17 cellular contexts compared by ENCODE assay signal in the genomic region with DNA sequence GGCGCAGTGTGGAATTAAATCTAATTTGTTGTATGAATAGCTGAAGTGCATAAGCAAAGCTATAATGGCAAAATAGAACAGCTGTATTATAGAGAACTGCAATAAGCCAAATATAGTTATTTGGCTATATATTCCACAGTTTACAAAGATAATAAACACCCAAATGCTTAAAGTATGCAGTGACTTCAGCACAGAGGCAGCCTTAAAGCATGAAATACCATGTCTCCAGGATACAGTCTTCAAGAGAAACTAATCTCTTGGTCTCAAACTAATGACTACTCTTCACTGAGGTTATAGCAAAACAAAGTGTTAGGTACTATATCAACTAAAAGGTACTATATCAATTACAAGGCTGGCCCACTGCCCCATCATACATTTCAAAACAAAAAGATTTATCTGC. TPM values are rescaled to one million over a fixed set of nuclear protein-coding genes. Genes with fewer than 3 reads are reported as not detected.
DNase-seq lines count a peak whose midpoint lies in the region; ATAC-seq, FAIRE-seq and TF ChIP-seq lines count a peak whose summit lies in the region.
"Had no signal": no experiment of that assay in that cellular context is flagged by ENCODE, and none has a peak within 500 bp of the region (broad histone marks: within the 10 kb centered on the region; RNA-seq: fewer than 3 reads in every experiment).

No MANE protein-coding gene starts in this region.

- POLR2A ChIA-PET in HepG2 (lab: Yijun Ruan, JAX), result no interaction called here
- POLR2A ChIA-PET in naive thymus-derived CD4-positive, alpha-beta T cell (lab: Charles Lee), result no interaction called here
- POLR2A ChIA-PET in activated CD8-positive, alpha-beta T cell treated with anti-CD3 and anti-CD28 coated beads for 36 hours (lab: Charles Lee), result no interaction called here

- WGBS in liver, result 96% methylated on average over 1 of the region's 1 CpG
- WGBS in HepG2 (ENCODE audit: low lambda C conversion rate), result 96% methylated on average over 1 of the region's 1 CpG

- CTCF ChIA-PET in HepG2 (lab: Yijun Ruan, JAX; ENCODE audit: low intra/inter-chr PET ratio, low total read pairs), result no interaction called here
- CTCF ChIA-PET in naive thymus-derived CD4-positive, alpha-beta T cell (lab: Charles Lee), result no interaction called here
- CTCF ChIA-PET in activated CD8-positive, alpha-beta T cell treated with anti-CD3 and anti-CD28 coated beads for 36 hours (lab: Charles Lee), result interaction anchor here (1.0 kb wide), 1 partner anchor 21 kb away, joined by 3 read pairs; no protein-coding TSS in a partner anchor

- no peaks in the 10 kb centered on the region for H3K9me3 Mint-ChIP-seq in mesothelial cell of epicardium
- no peaks in the 10 kb centered on the region for H3K9me3 Mint-ChIP-seq in naive thymus-derived CD4-positive, alpha-beta T cell
- no peaks in the 10 kb centered on the region for H3K9me3 Mint-ChIP-seq in activated CD8-positive, alpha-beta T cell treated with anti-CD3 and anti-CD28 coated beads for 36 hours
- H3K9me3 Mint-ChIP-seq: activated CD4-positive, alpha-beta memory T cell treated with anti-CD3 and anti-CD28 coated beads, Interleukin-2, amount 10 ng/mL, durations not matched to agents 7 days and 5 days; neural progenitor cell had no signal

- H3K27ac Mint-ChIP-seq in mesothelial cell of epicardium, result peak overlapping the region; percentile 80
- no peak overlapping the region for H3K27ac Mint-ChIP-seq in naive thymus-derived CD4-positive, alpha-beta T cell
- H3K27ac Mint-ChIP-seq in activated CD8-positive, alpha-beta T cell treated with anti-CD3 and anti-CD28 coated beads for 36 hours, result no peak overlapping the region
- H3K27ac Mint-ChIP-seq: activated CD4-positive, alpha-beta memory T cell treated with anti-CD3 and anti-CD28 coated beads, Interleukin-2, amount 10 ng/mL, durations not matched to agents 7 days and 5 days had no signal

- DNase-seq in HepG2 (ENCODE audit: low spot score) (no peak), choroid plexus epithelial cell (ENCODE audit: low read depth) (peak; percentile 84), mesothelial cell of epicardium (ENCODE audit: low spot score in 2 of 2, unreplicated experiment in 2 of 2) (no peak), vagina (ENCODE audit: extremely low spot score in 2 of 2) (no peak)
- no peak for DNase-seq in naive thymus-derived CD4-positive, alpha-beta T cell
- DNase-seq in activated CD8-positive, alpha-beta T cell treated with anti-CD3 and anti-CD28 coated beads for 36 hours, result no peak
- DNase-seq: activated CD4-positive, alpha-beta memory T cell treated with anti-CD3 and anti-CD28 coated beads, Interleukin-2, amount 10 ng/mL, durations not matched to agents 7 days and 5 days; amniotic stem cell; esophagus squamous epithelium; mammary epithelial cell; NCI-H2081 treated with DMSO at 0.1 percent for 48 hours; NCI-H526 treated with DMSO at 0.1 percent for 48 hours; PC-9 had no signal

- H3K79me2 ChIP-seq in HepG2 (ENCODE audit: insufficient read depth, low read length), result peaks cover 68% of the 10 kb centered on the region

- TF ChIP-seq POLR2A in HepG2 (IDR thresholded peaks at IDR 0.05; ENCODE audit: insufficient read depth in 1 of 2, low read depth in 2 of 2, low read length in 2 of 2) (no peak), vagina (IDR thresholded peaks at IDR 0.05) (no peak)

- no peaks in the 10 kb centered on the region for H3K27me3 Mint-ChIP-seq in mesothelial cell of epicardium (ENCODE audit: low read depth)
- H3K27me3 Mint-ChIP-seq in naive thymus-derived CD4-positive, alpha-beta T cell, result no peaks in the 10 kb centered on the region
- no peaks in the 10 kb centered on the region for H3K27me3 Mint-ChIP-seq in activated CD8-positive, alpha-beta T cell treated with anti-CD3 and anti-CD28 coated beads for 36 hours
- H3K27me3 Mint-ChIP-seq: activated CD4-positive, alpha-beta memory T cell treated with anti-CD3 and anti-CD28 coated beads, Interleukin-2, amount 10 ng/mL, durations not matched to agents 7 days and 5 days had no signal

- H3K9ac ChIP-seq in liver (ENCODE audit: low read depth in 1 of 2, low read length in 2 of 2), result peak overlapping the region in 1 of 2 donors; percentile 84
- no peak overlapping the region for H3K9ac ChIP-seq in HepG2 (ENCODE audit: insufficient read depth, low read depth, low read length)
- H3K9ac ChIP-seq: neural progenitor cell had no signal

- no peaks in the 10 kb centered on the region for H3K9me3 ChIP-seq in liver (ENCODE audit: control insufficient read depth in 4 of 4, low read length in 3 of 4)
- no peaks in the 10 kb centered on the region for H3K9me3 ChIP-seq in HepG2 (ENCODE audit: low read length)
- H3K9me3 ChIP-seq in vagina, result no peaks in the 10 kb centered on the region
- no peaks in the 10 kb centered on the region for H3K9me3 ChIP-seq in naive thymus-derived CD4-positive, alpha-beta T cell (ENCODE audit: control insufficient read depth in 2 of 3, low read length in 3 of 3)
- H3K9me3 ChIP-seq: esophagus squamous epithelium had no signal

- no TSS peak for BruUV-seq in HepG2 (replicated peaks; lab: Mats Ljungman, UMichigan)

- H4K20me1 ChIP-seq in HepG2 (ENCODE audit: insufficient read depth, low read length), result no peaks in the 10 kb centered on the region

- peaks cover 0 to 7% (median 2%) of the 10 kb centered on the region in 4 donors for H3K36me3 ChIP-seq in liver (ENCODE audit: control insufficient read depth in 4 of 4, insufficient read depth in 3 of 4, low read depth in 1 of 4, low read length in 3 of 4)
- peaks cover 0 to 2% of the 10 kb centered on the region in 2 experiments; a peak in 3 of 5 replicates for H3K36me3 ChIP-seq in HepG2 (replicated peaks in 1 of 2; ENCODE audit: control insufficient read depth in 1 of 2, insufficient read depth in 2 of 2, low read length in 2 of 2)
- peaks cover 0 to 7% of the 10 kb centered on the region in 2 donors for H3K36me3 ChIP-seq in vagina
- H3K36me3 ChIP-seq in naive thymus-derived CD4-positive, alpha-beta T cell (ENCODE audit: control insufficient read depth in 2 of 3, insufficient read depth in 3 of 3, low read length in 3 of 3), result peaks cover 0 to 25% (median 0%) of the 10 kb centered on the region in 3 experiments
- H3K36me3 ChIP-seq: neural progenitor cell had no signal

- intact Hi-C loops in HepG2 (cut with micrococcal nuclease; ENCODE audit: unreplicated experiment), result no loop called here
- intact Hi-C loops in vagina (cut with DNase I), result no loop called here
- intact Hi-C loops in naive thymus-derived CD4-positive, alpha-beta T cell (cut with micrococcal nuclease), result no loop called here
- intact Hi-C loops in activated CD8-positive, alpha-beta T cell treated with anti-CD3 and anti-CD28 coated beads for 36 hours (cut with micrococcal nuclease), result no loop called here

- TF ChIP-seq CTCF in liver (IDR thresholded peaks at IDR 0.05; ENCODE audit: low read depth, low read length, missing input control), result no peak
- TF ChIP-seq CTCF in HepG2 (CRISPR knock-in tag; IDR thresholded peaks at IDR 0.05), result no peak
- no peak for TF ChIP-seq CTCF in choroid plexus epithelial cell (conservative IDR thresholded peaks at IDR 0.05; ENCODE audit: low read depth, low read length)
- no peak for TF ChIP-seq CTCF in mesothelial cell of epicardium (IDR thresholded peaks at IDR 0.05; ENCODE audit: unreplicated experiment)
- no peak for TF ChIP-seq CTCF in vagina (IDR thresholded peaks at IDR 0.05)
- no peak for TF ChIP-seq CTCF in activated CD8-positive, alpha-beta T cell treated with anti-CD3 and anti-CD28 coated beads for 36 hours (IDR thresholded peaks at IDR 0.05)

- H3K4me1 Mint-ChIP-seq in mesothelial cell of epicardium, result peaks cover 40% of the 10 kb centered on the region
- peaks cover 4 to 9% (median 7%) of the 10 kb centered on the region in 7 donors for H3K4me1 Mint-ChIP-seq in naive thymus-derived CD4-positive, alpha-beta T cell
- H3K4me1 Mint-ChIP-seq in activated CD8-positive, alpha-beta T cell treated with anti-CD3 and anti-CD28 coated beads for 36 hours (ENCODE audit: low read depth), result peaks cover 10% of the 10 kb centered on the region

- H3K4me3 ChIP-seq in liver (ENCODE audit: low read depth in 1 of 3, low read length in 3 of 3) (no peak overlapping the region), HepG2 (replicated peaks in 1 of 3; ENCODE audit: insufficient read depth in 1 of 3, low read depth in 2 of 3, low read length in 3 of 3) (no peak overlapping the region), choroid plexus epithelial cell (ENCODE audit: low read depth, low read length) (no peak overlapping the region), vagina (no peak overlapping the region)
- no peak overlapping the region for H3K4me3 ChIP-seq in naive thymus-derived CD4-positive, alpha-beta T cell (ENCODE audit: low read length)
- H3K4me3 ChIP-seq: esophagus squamous epithelium, GM12878, neural progenitor cell, PC-9 had no signal

- no peak overlapping the region for H3K4me2 ChIP-seq in HepG2 (ENCODE audit: low read depth, low read length)
- H3K4me2 ChIP-seq: neural progenitor cell, PC-9 had no signal

- peak overlapping the region; percentile 16 to 78 for H3K27ac ChIP-seq in liver (ENCODE audit: low read depth in 1 of 2, low read length in 2 of 2)
- H3K27ac ChIP-seq in HepG2 (ENCODE audit: extremely low read length, insufficient read depth, low read length), result no peak overlapping the region
- peak overlapping the region; percentile 1 for H3K27ac ChIP-seq in vagina
- H3K27ac ChIP-seq in naive thymus-derived CD4-positive, alpha-beta T cell (ENCODE audit: low read depth, low read length), result no peak overlapping the region
- H3K27ac ChIP-seq: neural progenitor cell, PC-9 had no signal

- peaks cover 0 to 23% (median 14%) of the 10 kb centered on the region in 4 donors for H3K4me1 ChIP-seq in liver (ENCODE audit: control insufficient read depth in 4 of 4, insufficient read depth in 4 of 4, low read length in 3 of 4)
- H3K4me1 ChIP-seq in HepG2 (ENCODE audit: insufficient read depth, low read length), result peaks cover 49% of the 10 kb centered on the region
- H3K4me1 ChIP-seq in vagina, result peaks cover 48% of the 10 kb centered on the region
- H3K4me1 ChIP-seq in naive thymus-derived CD4-positive, alpha-beta T cell (ENCODE audit: control insufficient read depth in 2 of 2, insufficient read depth in 2 of 2, low read length in 2 of 2), result no peaks in the 10 kb centered on the region

- FAIRE-seq in HepG2 (lab: Jason Lieb, UNC), result no peak
- FAIRE-seq: GM12878 had no signal

- H3K27me3 ChIP-seq in liver (ENCODE audit: control insufficient read depth in 4 of 4, insufficient read depth in 4 of 4, low read length in 3 of 4), result no peaks in the 10 kb centered on the region
- no peaks in the 10 kb centered on the region for H3K27me3 ChIP-seq in HepG2 (ENCODE audit: control insufficient read depth in 1 of 2, insufficient read depth in 2 of 2, low read length in 2 of 2)
- H3K27me3 ChIP-seq in vagina, result no peaks in the 10 kb centered on the region
- H3K27me3 ChIP-seq in naive thymus-derived CD4-positive, alpha-beta T cell (ENCODE audit: control insufficient read depth in 2 of 2, insufficient read depth in 2 of 2, low read length in 2 of 2), result no peaks in the 10 kb centered on the region
- H3K27me3 ChIP-seq: esophagus squamous epithelium, neural progenitor cell had no signal

- no peak overlapping the region for H3K4me3 Mint-ChIP-seq in mesothelial cell of epicardium
- no peak overlapping the region for H3K4me3 Mint-ChIP-seq in naive thymus-derived CD4-positive, alpha-beta T cell
- H3K4me3 Mint-ChIP-seq in activated CD8-positive, alpha-beta T cell treated with anti-CD3 and anti-CD28 coated beads for 36 hours, result no peak overlapping the region
- H3K4me3 Mint-ChIP-seq: activated CD4-positive, alpha-beta memory T cell treated with anti-CD3 and anti-CD28 coated beads, Interleukin-2, amount 10 ng/mL, durations not matched to agents 7 days and 5 days; neural progenitor cell had no signal

- TF ChIP-seq EP300 in HepG2 (IDR thresholded peaks at IDR 0.05; ENCODE audit: low read depth in 2 of 2, low read length in 2 of 2) (no peak), HepG2 (CRISPR knock-in tag; IDR thresholded peaks at IDR 0.05; ENCODE audit: borderline replicate concordance) (no peak)

- TF ChIP-seq RAD21 in liver (IDR thresholded peaks at IDR 0.05) (no peak), HepG2 (CRISPR knock-in tag; IDR thresholded peaks at IDR 0.05) (no peak)

- peaks cover 16% of the 10 kb centered on the region for H3K36me3 Mint-ChIP-seq in mesothelial cell of epicardium
- H3K36me3 Mint-ChIP-seq in naive thymus-derived CD4-positive, alpha-beta T cell, result peaks cover 5 to 32% (median 19%) of the 10 kb centered on the region in 5 donors
- H3K36me3 Mint-ChIP-seq in activated CD8-positive, alpha-beta T cell treated with anti-CD3 and anti-CD28 coated beads for 36 hours (ENCODE audit: low read depth), result peaks cover 11% of the 10 kb centered on the region

- ATAC-seq in HepG2 (no peak), HG03439 (IDR thresholded peaks at IDR 0.05; ENCODE audit: unreplicated experiment) (no peak)
- no peak for ATAC-seq in naive thymus-derived CD4-positive, alpha-beta T cell
- no peak for ATAC-seq in activated CD8-positive, alpha-beta T cell treated with anti-CD3 and anti-CD28 coated beads for 36 hours
- ATAC-seq: GM12878 had no signal

- no peak overlapping the region for H2AFZ ChIP-seq in HepG2 (ENCODE audit: low read length)
- H2AFZ ChIP-seq: neural progenitor cell, PC-9 had no signal

- in situ Hi-C loops in HepG2 (cut with HindIII; ENCODE audit: extremely low pct_ligation_motif_present, low pct_unique_long_range_greater_than_20kb), result no loop called here

RNA-seq across cellular contexts. Expression of a gene that starts 48.0 kb away (rescaled TPM):
- total RNA-seq in liver, result 10 to 100 TPM; 47.8 to 65.3 TPM
- polyA plus RNA-seq in liver, result 10 to 100 TPM; 14.4 to 18.3 TPM
- 40.6 and 51.5 TPM in 2 replicates for total RNA-seq in HepG2 (2016; rRNA removed; fragmentation: Illumina TruSeq; extraction: Trizol)
- 14.0 and 14.6 TPM in 2 replicates for total RNA-seq in HepG2 (2016; cell fraction: cytosol; rRNA removed; fragmentation: Illumina TruSeq; extraction: Trizol; ENCODE audit: low read depth)
- 41.6 and 53.9 TPM in 2 replicates for total RNA-seq in HepG2 (2016; cell fraction: insoluble cytoplasmic fraction; rRNA removed; fragmentation: Illumina TruSeq; extraction: Trizol)
- 20.7 and 21.7 TPM in 2 replicates for total RNA-seq in HepG2 (2016; cell fraction: membrane; rRNA removed; fragmentation: Illumina TruSeq; extraction: Trizol)
- total RNA-seq in HepG2 (2016; cell fraction: nucleus; rRNA removed; fragmentation: Illumina TruSeq; extraction: Trizol), result 45.1 and 47.6 TPM in 2 replicates
- polyA plus RNA-seq in HepG2 (2011; rRNA removed), result 53.3 and 55.2 TPM in 2 replicates
- 31.0 and 44.8 TPM in 2 replicates for polyA plus RNA-seq in HepG2 (2011; cell fraction: cytosol; rRNA removed)
- 26.5 and 38.0 TPM in 2 replicates for polyA plus RNA-seq in HepG2 (2011; cell fraction: nucleus; rRNA removed)
- 47.1 and 62.0 TPM in 2 replicates for polyA plus RNA-seq in HepG2 (2012)
- 4.3 and 4.4 TPM in 2 replicates for polyA plus RNA-seq in HepG2 (2016; cell fraction: cytosol; fragmentation: Illumina TruSeq; extraction: Trizol; ENCODE audit: low read depth)
- 49.2 and 49.9 TPM in 2 replicates for polyA plus RNA-seq in HepG2 (2016; cell fraction: insoluble cytoplasmic fraction; fragmentation: Illumina TruSeq; extraction: Trizol; ENCODE audit: low read depth)
- polyA plus RNA-seq in HepG2 (2016; cell fraction: membrane; fragmentation: Illumina TruSeq; extraction: Trizol; ENCODE audit: low read depth), result 12.7 and 13.5 TPM in 2 replicates
- 51.3 and 57.2 TPM in 2 replicates for polyA plus RNA-seq in HepG2 (2016; cell fraction: nucleus; fragmentation: Illumina TruSeq; extraction: Trizol; ENCODE audit: insufficient read depth, low read depth)
- 48.0 and 50.4 TPM in 2 replicates for polyA minus RNA-seq in HepG2 (2011; rRNA and poly(A)+ RNA removed; ENCODE audit: low replicate concordance)
- polyA minus RNA-seq in HepG2 (2011; cell fraction: cytosol; rRNA and poly(A)+ RNA removed), result 38.7 and 41.0 TPM in 2 replicates
- 71.3 and 106 TPM in 2 replicates for polyA minus RNA-seq in HepG2 (2011; cell fraction: nucleus; rRNA and poly(A)+ RNA removed)
- 77.7 to 84.3 TPM (median 81.2 TPM) in 3 replicates for total RNA-seq in mesothelial cell of epicardium
- 71.2 TPM for total RNA-seq in vagina
- total RNA-seq in naive thymus-derived CD4-positive, alpha-beta T cell, result 10 to 100 TPM; 53.8 to 87.8 (median 72.3) TPM
- 10 to 100 TPM; 48.7 to 60.6 TPM for polyA plus RNA-seq in naive thymus-derived CD4-positive, alpha-beta T cell
- total RNA-seq in activated CD8-positive, alpha-beta T cell treated with anti-CD3 and anti-CD28 coated beads for 36 hours, result 10 to 100 TPM; 39.1 to 43.0 TPM

Comparison
In these comparisons a context has a peak if more than half of its experiments do, and no peak if none do; other contexts are left out.
1. H3K27ac ChIP-seq: peak in liver (2 of 2) and vagina (single experiment); none in HepG2 (single experiment) and naive thymus-derived CD4-positive, alpha-beta T cell (single experiment).